ENCODE assay signal across 15 cellular contexts in genomic region chr1:183205196-183205781, GRCh38. TPM values are rescaled to one million over a fixed set of nuclear protein-coding genes. Genes with fewer than 3 reads are reported as not detected.
DNase-seq lines count a peak whose midpoint lies in the region; ATAC-seq and TF ChIP-seq lines count a peak whose summit lies in the region.
"Had no signal": no experiment of that assay in that cellular context is flagged by ENCODE, and none has a peak within 500 bp of the region (broad histone marks: within the 10 kb centered on the region; RNA-seq: fewer than 3 reads in every experiment).

No MANE protein-coding gene starts in this region.

- peak overlapping the region; percentile 66 to 82 (median 76) for H3K27ac ChIP-seq in esophagus muscularis mucosa (replicated peaks in 1 of 4)
- no peak overlapping the region for H3K27ac ChIP-seq in lung (ENCODE audit: low read depth in 1 of 2, low read length in 1 of 2)
- H3K27ac ChIP-seq in upper lobe of right lung, result no peak overlapping the region
- H3K27ac ChIP-seq: testis had no signal

- peak; percentile 59 for ATAC-seq in lung (ENCODE audit: insufficient read depth, low FRiP score)
- ATAC-seq in upper lobe of right lung, result peak; percentile 54
- no peak for ATAC-seq in HG03442 (IDR thresholded peaks at IDR 0.05; ENCODE audit: unreplicated experiment)
- ATAC-seq in HG03175 (IDR thresholded peaks at IDR 0.05; ENCODE audit: unreplicated experiment), result no peak
- ATAC-seq: natural killer cell had no signal

- TF ChIP-seq EP300 in esophagus muscularis mucosa (IDR thresholded peaks at IDR 0.05), result peak; percentile 53

- TF ChIP-seq POLR2A in esophagus muscularis mucosa (IDR thresholded peaks at IDR 0.05; ENCODE audit: low read depth), result no peak

- DNase-seq in NCI-H2171 treated with DMSO at 0.1 percent for 48 hours (lab: John Stamatoyannopoulos, UW) (peak; percentile 52), NCI-H2171 (lab: John Stamatoyannopoulos, UW) (no peak), esophagus muscularis mucosa (ENCODE audit: extremely low spot score) (no peak), lung (ENCODE audit: low spot score) (no peak), upper lobe of right lung (no peak), NCI-H1417 (lab: John Stamatoyannopoulos, UW) (no peak)
- DNase-seq: 8988T; activated CD4-positive, alpha-beta T cell treated with anti-CD3 and anti-CD28 coated beads for 1 hour; activated T-cell treated with anti-CD3 and anti-CD28 coated beads, Interleukin-2, amount 50 U/mL, for 48 hours; anterior cingulate cortex; MG63; natural killer cell; testis had no signal

- peaks cover 0 to 5% (median 0%) of the 10 kb centered on the region in 4 donors for H3K36me3 ChIP-seq in esophagus muscularis mucosa
- H3K36me3 ChIP-seq in lung (ENCODE audit: control insufficient read depth in 2 of 2, insufficient read depth in 2 of 2, low read length in 2 of 2), result peaks cover 0 to 2% of the 10 kb centered on the region in 2 donors
- H3K36me3 ChIP-seq in upper lobe of right lung, result no peaks in the 10 kb centered on the region
- H3K36me3 ChIP-seq: MG63 had no signal

- peaks cover 3 to 26% (median 18%) of the 10 kb centered on the region in 4 donors for H3K4me1 ChIP-seq in esophagus muscularis mucosa
- H3K4me1 ChIP-seq in lung (ENCODE audit: control insufficient read depth in 2 of 2, insufficient read depth in 2 of 2, low read length in 2 of 2), result no peaks in the 10 kb centered on the region
- H3K4me1 ChIP-seq in upper lobe of right lung, result no peaks in the 10 kb centered on the region
- H3K4me1 ChIP-seq: testis had no signal

- H3K9me3 ChIP-seq in esophagus muscularis mucosa (no peaks in the 10 kb centered on the region), lung (ENCODE audit: control insufficient read depth in 2 of 2, insufficient read depth in 1 of 2, low read length in 1 of 2) (no peaks in the 10 kb centered on the region), upper lobe of right lung (no peaks in the 10 kb centered on the region)
- H3K9me3 ChIP-seq: MG63, testis had no signal

- WGBS in esophagus muscularis mucosa, result 65% methylated on average over 3 of the region's 3 CpGs
- WGBS in lung, 2 donors, result 70 to 77% methylated on average over 3 of the region's 3 CpGs

- TF ChIP-seq CTCF in esophagus muscularis mucosa (IDR thresholded peaks at IDR 0.05), result no peak
- no peak for TF ChIP-seq CTCF in lung (IDR thresholded peaks at IDR 0.05; ENCODE audit: control extremely low read depth, extremely low read depth)
- TF ChIP-seq CTCF in upper lobe of right lung (IDR thresholded peaks at IDR 0.05), result no peak

- H3K27me3 ChIP-seq in esophagus muscularis mucosa (no peaks in the 10 kb centered on the region), lung (ENCODE audit: control insufficient read depth, insufficient read depth) (no peaks in the 10 kb centered on the region), upper lobe of right lung (no peaks in the 10 kb centered on the region)
- H3K27me3 ChIP-seq: MG63, testis had no signal

- H3K4me3 ChIP-seq in esophagus muscularis mucosa (no peak overlapping the region), lung (no peak overlapping the region), upper lobe of right lung (no peak overlapping the region)
- H3K4me3 ChIP-seq: MG63, testis had no signal

- intact Hi-C loops in esophagus muscularis mucosa (cut with DNase I) (no loop called here), upper lobe of right lung (cut with DNase I) (no loop called here)

RNA-seq across cellular contexts. Expression of gene LAMC2, which starts 19.2 kb away (rescaled TPM):
- total RNA-seq in esophagus muscularis mucosa, result 10 to 100 TPM; 11.2 to 32.6 (median 14.9) TPM
- 10 to 100 TPM; 31.1 to 49.6 TPM for total RNA-seq in lung
- 10 to 100 TPM; 13.7 to 63.1 TPM for polyA plus RNA-seq in lung
- total RNA-seq in upper lobe of right lung, result 42.2 TPM
- total RNA-seq: natural killer cell had no signal

Comparison
In these comparisons a context has a peak if more than half of its experiments do, and no peak if none do; other contexts are left out.
1. H3K27ac ChIP-seq: peak in esophagus muscularis mucosa (4 of 4); none in lung (0 of 2) and upper lobe of right lung (single experiment).
2. ATAC-seq: peak in lung (single experiment) and upper lobe of right lung (single experiment); none in HG03442 (single experiment) and HG03175 (single experiment).